In the genomic region with DNA sequence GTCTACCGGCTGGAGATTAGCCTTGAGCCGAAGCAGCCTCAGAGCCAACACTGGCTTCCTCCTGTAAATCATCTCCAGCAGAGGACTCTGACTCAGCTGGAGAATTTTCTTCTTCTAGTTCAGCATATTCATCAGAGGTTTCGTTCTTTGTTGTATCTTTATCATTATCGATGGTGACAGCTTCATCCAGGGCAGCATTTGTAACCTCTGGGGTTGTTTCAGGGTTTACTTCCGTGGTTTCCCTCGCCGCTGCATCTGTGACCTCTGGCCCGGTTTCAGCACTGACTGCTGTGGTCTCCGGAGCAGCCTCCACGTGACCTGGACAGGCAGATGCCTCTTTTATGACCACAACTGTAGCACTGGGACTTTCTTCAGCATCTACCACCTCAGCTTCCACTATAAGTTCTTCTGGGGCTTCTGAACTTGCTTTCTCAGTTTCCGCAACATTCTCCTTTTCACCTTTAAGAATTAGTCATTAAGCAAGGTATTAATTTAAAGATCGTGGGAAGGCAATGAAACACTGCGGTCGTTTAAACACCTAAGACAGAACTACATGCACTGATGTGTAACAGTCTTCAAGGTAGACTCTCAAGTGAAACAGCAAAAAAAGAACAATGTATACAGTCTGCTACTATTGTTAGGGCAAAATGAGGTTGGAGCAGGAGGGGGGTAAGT, we compare ENCODE assay signal across 1 cellular context.
A peak's percentile ranks its signal among the peaks of the same experiment; 100 is the strongest.
TF ChIP-seq lines count a peak whose summit lies in the region.

No MANE protein-coding gene starts in this region.

TF ChIP-seq in HepG2, 621 proteins besides CTCF, POLR2A, EP300 and RAD21 (continues in another document):
- no peak for TF ChIP-seq CBX5 (CRISPR knock-in tag; IDR thresholded peaks at IDR 0.05; ENCODE audit: borderline replicate concordance)
- TF ChIP-seq SCMH1 (CRISPR knock-in tag; IDR thresholded peaks at IDR 0.05; ENCODE audit: borderline replicate concordance), result no peak
- TF ChIP-seq POLR2AphosphoS5 (IDR thresholded peaks at IDR 0.05; ENCODE audit: low read depth, low read length), result no peak
- TF ChIP-seq YY1 (IDR thresholded peaks at IDR 0.05; ENCODE audit: insufficient read depth, insufficient replicate concordance, low read depth, low read length), result no peak
- TF ChIP-seq MEF2D (CRISPR knock-in tag; IDR thresholded peaks at IDR 0.05), result no peak
- no peak for TF ChIP-seq ZNF790 (CRISPR knock-in tag; IDR thresholded peaks at IDR 0.05; ENCODE audit: borderline replicate concordance)
- TF ChIP-seq FIP1L1 (IDR thresholded peaks at IDR 0.05; ENCODE audit: borderline replicate concordance, insufficient read depth, low read depth, low read length), result no peak
- no peak for TF ChIP-seq SIN3B (IDR thresholded peaks at IDR 0.05; ENCODE audit: low read length)
- TF ChIP-seq ZBTB37 (CRISPR knock-in tag; IDR thresholded peaks at IDR 0.05), result no peak
- no peak for TF ChIP-seq ZNF431 (CRISPR knock-in tag; IDR thresholded peaks at IDR 0.05; ENCODE audit: borderline replicate concordance, low read depth)
- no peak for TF ChIP-seq REXO4 (CRISPR knock-in tag; IDR thresholded peaks at IDR 0.05; ENCODE audit: borderline replicate concordance)
- no peak for TF ChIP-seq ZNF703 (CRISPR knock-in tag; IDR thresholded peaks at IDR 0.05; ENCODE audit: borderline replicate concordance)
- no peak for TF ChIP-seq ZNF766 (CRISPR knock-in tag; IDR thresholded peaks at IDR 0.05; ENCODE audit: borderline replicate concordance)
- TF ChIP-seq ZNF775 (CRISPR knock-in tag; IDR thresholded peaks at IDR 0.05; ENCODE audit: borderline replicate concordance), result no peak
- TF ChIP-seq, protein P1, sequence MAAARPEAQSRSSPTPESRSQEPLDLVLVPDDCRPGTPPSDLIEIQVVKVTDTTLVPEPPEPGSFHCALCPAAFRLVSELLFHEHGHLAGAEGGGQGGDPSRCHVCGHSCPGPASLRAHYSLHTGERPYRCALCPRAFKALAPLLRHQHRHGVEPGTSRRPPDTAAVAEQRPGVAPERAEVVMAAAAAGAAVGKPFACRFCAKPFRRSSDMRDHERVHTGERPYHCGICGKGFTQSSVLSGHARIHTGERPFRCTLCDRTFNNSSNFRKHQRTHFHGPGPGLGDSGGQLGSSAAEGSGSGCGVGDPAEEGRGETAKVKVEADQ (CRISPR knock-in tag; IDR thresholded peaks at IDR 0.05; ENCODE audit: borderline replicate concordance), result no peak
- no peak for TF ChIP-seq KLF9 (CRISPR knock-in tag; IDR thresholded peaks at IDR 0.05; ENCODE audit: low read depth)
- TF ChIP-seq ATF1 (CRISPR knock-in tag; IDR thresholded peaks at IDR 0.05), result no peak
- TF ChIP-seq, protein P2, sequence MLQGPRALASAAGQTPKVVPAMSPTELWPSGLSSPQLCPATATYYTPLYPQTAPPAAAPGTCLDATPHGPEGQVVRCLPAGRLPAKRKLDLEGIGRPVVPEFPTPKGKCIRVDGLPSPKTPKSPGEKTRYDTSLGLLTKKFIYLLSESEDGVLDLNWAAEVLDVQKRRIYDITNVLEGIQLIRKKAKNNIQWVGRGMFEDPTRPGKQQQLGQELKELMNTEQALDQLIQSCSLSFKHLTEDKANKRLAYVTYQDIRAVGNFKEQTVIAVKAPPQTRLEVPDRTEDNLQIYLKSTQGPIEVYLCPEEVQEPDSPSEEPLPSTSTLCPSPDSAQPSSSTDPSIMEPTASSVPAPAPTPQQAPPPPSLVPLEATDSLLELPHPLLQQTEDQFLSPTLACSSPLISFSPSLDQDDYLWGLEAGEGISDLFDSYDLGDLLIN (CRISPR knock-in tag; IDR thresholded peaks at IDR 0.05; ENCODE audit: borderline replicate concordance), result no peak
- TF ChIP-seq, protein P3, sequence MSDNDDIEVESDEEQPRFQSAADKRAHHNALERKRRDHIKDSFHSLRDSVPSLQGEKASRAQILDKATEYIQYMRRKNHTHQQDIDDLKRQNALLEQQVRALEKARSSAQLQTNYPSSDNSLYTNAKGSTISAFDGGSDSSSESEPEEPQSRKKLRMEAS (IDR thresholded peaks at IDR 0.05), result peak; percentile 79
- TF ChIP-seq ZNF430 (CRISPR knock-in tag; IDR thresholded peaks at IDR 0.05), result no peak
- TF ChIP-seq RARG (CRISPR knock-in tag; IDR thresholded peaks at IDR 0.05; ENCODE audit: low read depth), result no peak
- TF ChIP-seq CENPT (CRISPR knock-in tag; IDR thresholded peaks at IDR 0.05; ENCODE audit: low read depth), result no peak
- no peak for TF ChIP-seq ZKSCAN1 (IDR thresholded peaks at IDR 0.05; ENCODE audit: low read length)
- no peak for TF ChIP-seq MEIS1 (CRISPR knock-in tag; IDR thresholded peaks at IDR 0.05; ENCODE audit: borderline replicate concordance)
- no peak for TF ChIP-seq FOXO4 (CRISPR knock-in tag; conservative IDR thresholded peaks at IDR 0.05)
- peak; percentile 99 for TF ChIP-seq PPARG (CRISPR knock-in tag; conservative IDR thresholded peaks at IDR 0.05)
- no peak for TF ChIP-seq ZBTB3 (CRISPR knock-in tag; IDR thresholded peaks at IDR 0.05; ENCODE audit: borderline replicate concordance, low read depth)
- no peak for TF ChIP-seq ZNF234 (CRISPR knock-in tag; conservative IDR thresholded peaks at IDR 0.05)
- TF ChIP-seq BHLHE40 (IDR thresholded peaks at IDR 0.05; ENCODE audit: low read length), result peak; percentile 80
- 0 out of 2 replicates have a peak, but pooled peaks have one; percentile 21 for TF ChIP-seq TARDBP (CRISPR knock-in tag; IDR thresholded peaks at IDR 0.05)
- TF ChIP-seq SNAPC5 (CRISPR knock-in tag; IDR thresholded peaks at IDR 0.05; ENCODE audit: borderline replicate concordance), result no peak
- 0 out of 2 replicates have a peak, but pooled peaks have one; percentile 43 for TF ChIP-seq CBFB (CRISPR knock-in tag; IDR thresholded peaks at IDR 0.05)
- no peak for TF ChIP-seq CBX1 (IDR thresholded peaks at IDR 0.05; ENCODE audit: low read depth)
- TF ChIP-seq IKZF1 (IDR thresholded peaks at IDR 0.05), result no peak
- 0 out of 2 replicates have a peak, but pooled peaks have one; percentile 22 for TF ChIP-seq MED1 (CRISPR knock-in tag; IDR thresholded peaks at IDR 0.05)
- TF ChIP-seq MYC (CRISPR knock-in tag; IDR thresholded peaks at IDR 0.05; ENCODE audit: borderline replicate concordance), result peak; percentile 49; the same call in 1 of the 2 replicates
- TF ChIP-seq SP5 (CRISPR knock-in tag; IDR thresholded peaks at IDR 0.05; ENCODE audit: borderline replicate concordance, low read depth), result no peak
- TF ChIP-seq, protein P4, sequence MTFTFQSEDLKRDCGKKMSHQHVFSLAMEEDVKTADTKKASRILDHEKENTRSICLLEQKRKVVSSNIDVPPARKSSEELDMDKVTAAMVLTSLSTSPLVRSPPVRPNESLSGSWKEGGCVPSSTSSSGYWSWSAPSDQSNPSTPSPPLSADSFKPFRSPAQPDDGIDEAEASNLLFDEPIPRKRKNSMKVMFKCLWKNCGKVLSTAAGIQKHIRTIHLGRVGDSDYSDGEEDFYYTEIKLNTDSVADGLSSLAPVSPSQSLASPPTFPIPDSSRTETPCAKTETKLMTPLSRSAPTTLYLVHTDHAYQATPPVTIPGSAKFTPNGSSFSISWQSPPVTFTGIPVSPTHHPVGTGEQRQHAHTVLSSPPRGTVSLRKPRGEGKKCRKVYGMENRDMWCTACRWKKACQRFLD (CRISPR knock-in tag; IDR thresholded peaks at IDR 0.05; ENCODE audit: borderline replicate concordance), result no peak
- TF ChIP-seq, protein P5, sequence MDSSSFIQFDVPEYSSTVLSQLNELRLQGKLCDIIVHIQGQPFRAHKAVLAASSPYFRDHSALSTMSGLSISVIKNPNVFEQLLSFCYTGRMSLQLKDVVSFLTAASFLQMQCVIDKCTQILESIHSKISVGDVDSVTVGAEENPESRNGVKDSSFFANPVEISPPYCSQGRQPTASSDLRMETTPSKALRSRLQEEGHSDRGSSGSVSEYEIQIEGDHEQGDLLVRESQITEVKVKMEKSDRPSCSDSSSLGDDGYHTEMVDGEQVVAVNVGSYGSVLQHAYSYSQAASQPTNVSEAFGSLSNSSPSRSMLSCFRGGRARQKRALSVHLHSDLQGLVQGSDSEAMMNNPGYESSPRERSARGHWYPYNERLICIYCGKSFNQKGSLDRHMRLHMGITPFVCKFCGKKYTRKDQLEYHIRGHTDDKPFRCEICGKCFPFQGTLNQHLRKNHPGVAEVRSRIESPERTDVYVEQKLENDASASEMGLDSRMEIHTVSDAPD (CRISPR knock-in tag; IDR thresholded peaks at IDR 0.05), result no peak
- no peak for TF ChIP-seq U2AF1 (optimal IDR thresholded peaks at IDR 0.05; ENCODE audit: low read depth, low read length)
- TF ChIP-seq, protein P6, sequence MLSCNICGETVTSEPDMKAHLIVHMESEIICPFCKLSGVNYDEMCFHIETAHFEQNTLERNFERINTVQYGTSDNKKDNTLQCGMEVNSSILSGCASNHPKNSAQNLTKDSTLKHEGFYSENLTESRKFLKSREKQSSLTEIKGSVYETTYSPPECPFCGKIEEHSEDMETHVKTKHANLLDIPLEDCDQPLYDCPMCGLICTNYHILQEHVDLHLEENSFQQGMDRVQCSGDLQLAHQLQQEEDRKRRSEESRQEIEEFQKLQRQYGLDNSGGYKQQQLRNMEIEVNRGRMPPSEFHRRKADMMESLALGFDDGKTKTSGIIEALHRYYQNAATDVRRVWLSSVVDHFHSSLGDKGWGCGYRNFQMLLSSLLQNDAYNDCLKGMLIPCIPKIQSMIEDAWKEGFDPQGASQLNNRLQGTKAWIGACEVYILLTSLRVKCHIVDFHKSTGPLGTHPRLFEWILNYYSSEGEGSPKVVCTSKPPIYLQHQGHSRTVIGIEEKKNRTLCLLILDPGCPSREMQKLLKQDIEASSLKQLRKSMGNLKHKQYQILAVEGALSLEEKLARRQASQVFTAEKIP (CRISPR knock-in tag; IDR thresholded peaks at IDR 0.05; ENCODE audit: borderline replicate concordance), result no peak
- no peak for TF ChIP-seq ATF7-NPFF (CRISPR knock-in tag; IDR thresholded peaks at IDR 0.05; ENCODE audit: low read depth)
- TF ChIP-seq FUBP1 (CRISPR knock-in tag; IDR thresholded peaks at IDR 0.05; ENCODE audit: borderline replicate concordance), result no peak
- TF ChIP-seq PHF20 (CRISPR knock-in tag; IDR thresholded peaks at IDR 0.05), result no peak; the same call in 1 of the 2 replicates
- TF ChIP-seq ERF (CRISPR knock-in tag; IDR thresholded peaks at IDR 0.05), result peak; percentile 56; the same call in 1 of the 2 replicates
- TF ChIP-seq SSRP1 (CRISPR knock-in tag; IDR thresholded peaks at IDR 0.05), result no peak
- no peak; the same call in 1 of the 2 replicates for TF ChIP-seq ZGPAT (CRISPR knock-in tag; IDR thresholded peaks at IDR 0.05)
- TF ChIP-seq NR2F6 (IDR thresholded peaks at IDR 0.05), result peak; percentile 59
- TF ChIP-seq NR2F6 (CRISPR knock-in tag; IDR thresholded peaks at IDR 0.05), result peak; percentile 75
- TF ChIP-seq XRCC5 (optimal IDR thresholded peaks at IDR 0.05; ENCODE audit: low read length), result peak; percentile 68
- 0 out of 2 replicates have a peak, but pooled peaks have one; percentile 41 for TF ChIP-seq MIXL1 (CRISPR knock-in tag; IDR thresholded peaks at IDR 0.05)
- TF ChIP-seq MXI1 (IDR thresholded peaks at IDR 0.05; ENCODE audit: borderline replicate concordance, low read depth, low read length), result peak; percentile 42; the same call in 1 of the 3 replicates
- TF ChIP-seq, protein P7, sequence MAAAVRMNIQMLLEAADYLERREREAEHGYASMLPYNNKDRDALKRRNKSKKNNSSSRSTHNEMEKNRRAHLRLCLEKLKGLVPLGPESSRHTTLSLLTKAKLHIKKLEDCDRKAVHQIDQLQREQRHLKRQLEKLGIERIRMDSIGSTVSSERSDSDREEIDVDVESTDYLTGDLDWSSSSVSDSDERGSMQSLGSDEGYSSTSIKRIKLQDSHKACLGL (CRISPR knock-in tag; IDR thresholded peaks at IDR 0.05), result no peak
- no peak for TF ChIP-seq TAF1 (CRISPR knock-in tag; IDR thresholded peaks at IDR 0.05)
- TF ChIP-seq KLF16 (CRISPR knock-in tag; IDR thresholded peaks at IDR 0.05), result no peak
